In genomic region chr4:94208268-94208667, GRCh38 we compare ENCODE assay signal across 8 cellular contexts. TPM values are rescaled to one million over a fixed set of nuclear protein-coding genes. Genes with fewer than 3 reads are reported as not detected.
A peak's percentile ranks its signal among the peaks of the same experiment; 100 is the strongest.
DNase-seq lines count a peak whose midpoint lies in the region; ATAC-seq, FAIRE-seq and TF ChIP-seq lines count a peak whose summit lies in the region.

No MANE protein-coding gene starts in this region.

- CTCF ChIA-PET in endothelial cell of umbilical vein (lab: Charles Lee): no interaction called here

- peaks cover 23% of the 10 kb centered on the region for H3K36me3 Mint-ChIP-seq in osteocyte (ENCODE audit: unreplicated experiment)

- ATAC-seq in GM21381 (IDR thresholded peaks at IDR 0.05; ENCODE audit: unreplicated experiment): no peak

- peak overlapping the region; percentile 100 for H3K27ac Mint-ChIP-seq in osteocyte (ENCODE audit: unreplicated experiment)

- POLR2A ChIA-PET in endothelial cell of umbilical vein (lab: Charles Lee): no interaction called here

- no peaks in the 10 kb centered on the region for H3K9me3 Mint-ChIP-seq in osteocyte (ENCODE audit: unreplicated experiment)

- H3K9ac ChIP-seq in ES-I3 (ENCODE audit: low read depth, low read length) (peak overlapping the region; percentile 94), OCI-LY1 (ENCODE audit: low read length) (peak overlapping the region; percentile 81), endothelial cell of umbilical vein (replicated peaks; ENCODE audit: extremely low read depth, insufficient read depth, low read length) (peak overlapping the region; percentile 90)

- H2AFZ ChIP-seq in OCI-LY1 (ENCODE audit: low read length) (no peak overlapping the region; the same call in 1 of the 2 replicates), endothelial cell of umbilical vein (ENCODE audit: low read depth, low read length) (peak overlapping the region; percentile 24)

- H3K27me3 ChIP-seq in OCI-LY1 (ENCODE audit: insufficient read depth, low read length): no peaks in the 10 kb centered on the region
- H3K27me3 ChIP-seq in endothelial cell of umbilical vein (ENCODE audit: control insufficient read depth in 2 of 2, insufficient read depth in 2 of 2, low read length in 2 of 2): no peaks in the 10 kb centered on the region

- H3F3A ChIP-seq in OCI-LY1 (ENCODE audit: insufficient read depth, low read length): no peaks in the 10 kb centered on the region

- TSS peak; percentile 52 for BruUV-seq in endothelial cell of umbilical vein (replicated peaks; lab: Mats Ljungman, UMichigan)

- H4K20me1 ChIP-seq in OCI-LY1 (ENCODE audit: insufficient read depth, low read length) (no peaks in the 10 kb centered on the region), endothelial cell of umbilical vein (replicated peaks; ENCODE audit: control insufficient read depth, extremely low read depth, insufficient read depth, low read length) (no peaks in the 10 kb centered on the region)

- H3K9me1 ChIP-seq in endothelial cell of umbilical vein (replicated peaks; ENCODE audit: control insufficient read depth, extremely low read depth, insufficient read depth, low read length): peaks cover 2% of the 10 kb centered on the region

- intact Hi-C loops in endothelial cell of umbilical vein (cut with micrococcal nuclease): loop anchor here (5.0 kb wide), 1 partner anchor 416 kb away; no protein-coding TSS in a partner anchor

- H3K27ac ChIP-seq in OCI-LY1 (ENCODE audit: low read depth, low read length, poor library complexity, severe bottlenecking): peak overlapping the region; percentile 83
- H3K27ac ChIP-seq in endothelial cell of umbilical vein (ENCODE audit: insufficient read depth, low read depth, low read length): peak overlapping the region; percentile 84

- H3K27me3 Mint-ChIP-seq in osteocyte (ENCODE audit: unreplicated experiment): no peaks in the 10 kb centered on the region

- DNase-seq in endothelial cell of umbilical vein (ENCODE audit: low read depth, low spot score): no peak
- no peak for DNase-seq in osteocyte (ENCODE audit: extremely low spot score, unreplicated experiment)
- DNase-seq in NCI-H226: no peak
- DNase-seq in activated CD4-positive, CD25-positive, alpha-beta regulatory T cell (lab: John Stamatoyannopoulos, UW): no peak
- DNase-seq in H54 (ENCODE audit: insufficient read length, low spot score): no peak

- TF ChIP-seq CTCF in OCI-LY1 (IDR thresholded peaks at IDR 0.05; ENCODE audit: low read length) (no peak), endothelial cell of umbilical vein (IDR thresholded peaks at IDR 0.05; ENCODE audit: extremely low read depth in 1 of 2, insufficient read depth in 1 of 2, low read depth in 1 of 2, low read length in 2 of 2) (no peak), osteocyte (IDR thresholded peaks at IDR 0.05) (no peak)

- H3K4me3 ChIP-seq in OCI-LY1 (ENCODE audit: low read depth, low read length, poor library complexity, severe bottlenecking) (peak overlapping the region; percentile 78), endothelial cell of umbilical vein (replicated peaks in 1 of 3; ENCODE audit: insufficient read depth in 1 of 3, low read depth in 1 of 3, low read length in 3 of 3) (peak overlapping the region; percentile 8 to 78 (median 72))

- peaks cover 23% of the 10 kb centered on the region for H3K4me1 Mint-ChIP-seq in osteocyte (ENCODE audit: unreplicated experiment)

- peaks cover 6% of the 10 kb centered on the region for H3K36me3 ChIP-seq in ES-I3 (ENCODE audit: insufficient read depth, low read length)
- peaks cover 39% of the 10 kb centered on the region for H3K36me3 ChIP-seq in OCI-LY1 (ENCODE audit: insufficient read depth, low read length)
- H3K36me3 ChIP-seq in endothelial cell of umbilical vein (ENCODE audit: control insufficient read depth in 2 of 2, extremely low read depth in 1 of 2, insufficient read depth in 2 of 2, low read length in 2 of 2): peaks cover 5 to 7% of the 10 kb centered on the region in 2 experiments

- TF ChIP-seq POLR2A in endothelial cell of umbilical vein (IDR thresholded peaks at IDR 0.05; ENCODE audit: low read depth, low read length): no peak
- no peak for TF ChIP-seq POLR2A in H54 (IDR thresholded peaks at IDR 0.05; ENCODE audit: low read depth, low read length)

- H3K4me2 ChIP-seq in OCI-LY1 (ENCODE audit: low read length) (peak overlapping the region; percentile 93), endothelial cell of umbilical vein (ENCODE audit: insufficient read depth, low read length) (peak overlapping the region; percentile 87)

- FAIRE-seq in endothelial cell of umbilical vein (lab: Jason Lieb, UNC): no peak
- FAIRE-seq in H54 (lab: Jason Lieb, UNC): no peak

- H3K4me1 ChIP-seq in ES-I3 (ENCODE audit: insufficient read depth, low read length) (peaks cover 18% of the 10 kb centered on the region), OCI-LY1 (ENCODE audit: insufficient read depth, low read length, severe bottlenecking) (peaks cover 18% of the 10 kb centered on the region), endothelial cell of umbilical vein (ENCODE audit: control insufficient read depth, extremely low read depth, insufficient read depth, low read length) (peaks cover 19% of the 10 kb centered on the region)

- peak overlapping the region; percentile 99 for H3K4me3 Mint-ChIP-seq in osteocyte (ENCODE audit: unreplicated experiment)

- dilution Hi-C loops in endothelial cell of umbilical vein (cut with MboI; ENCODE audit: extremely low pct_ligation_motif_present, low sequenced_read_pairs): no loop called here

- H3K9me3 ChIP-seq in ES-I3 (ENCODE audit: control insufficient read depth, insufficient read depth, low read length) (no peaks in the 10 kb centered on the region), OCI-LY1 (ENCODE audit: low read length) (no peaks in the 10 kb centered on the region), endothelial cell of umbilical vein (replicated peaks; ENCODE audit: control insufficient read depth, insufficient read depth, low read length) (no peaks in the 10 kb centered on the region)

- H3K9me2 ChIP-seq in OCI-LY1 (ENCODE audit: low read depth, low read length): no peaks in the 10 kb centered on the region

- peaks cover 22% of the 10 kb centered on the region for H3K79me2 ChIP-seq in OCI-LY1 (ENCODE audit: insufficient read depth, low read length)
- peaks cover 42% of the 10 kb centered on the region for H3K79me2 ChIP-seq in endothelial cell of umbilical vein (ENCODE audit: control insufficient read depth, insufficient read depth, low read length)

TF ChIP-seq in endothelial cell of umbilical vein, 7 proteins besides CTCF, POLR2A, EP300 and RAD21:
- TF ChIP-seq, protein P1, sequence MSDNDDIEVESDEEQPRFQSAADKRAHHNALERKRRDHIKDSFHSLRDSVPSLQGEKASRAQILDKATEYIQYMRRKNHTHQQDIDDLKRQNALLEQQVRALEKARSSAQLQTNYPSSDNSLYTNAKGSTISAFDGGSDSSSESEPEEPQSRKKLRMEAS (IDR thresholded peaks at IDR 0.05; ENCODE audit: insufficient read depth, insufficient read length): no peak
- no peak for TF ChIP-seq JUN (IDR thresholded peaks at IDR 0.05; ENCODE audit: borderline replicate concordance, insufficient read depth, insufficient read length, low read depth)
- TF ChIP-seq MYC (IDR thresholded peaks at IDR 0.05; ENCODE audit: low read depth, low read length): no peak
- TF ChIP-seq EZH2 (IDR thresholded peaks at IDR 0.05; ENCODE audit: borderline replicate concordance, low read depth, low read length, severe bottlenecking): no peak
- TF ChIP-seq GATA2 (IDR thresholded peaks at IDR 0.05; ENCODE audit: insufficient read depth, insufficient read length, low read depth, low read length): no peak
- no peak for TF ChIP-seq FOS (IDR thresholded peaks at IDR 0.05; ENCODE audit: borderline replicate concordance, insufficient read depth, low read length)
- TF ChIP-seq POLR2AphosphoS5 (IDR thresholded peaks at IDR 0.05; ENCODE audit: insufficient read depth, low read depth, low read length): no peak

RNA-seq across cellular contexts. Expression of gene SMARCAD1, which starts 0.6 kb away (rescaled TPM):
- 34.8 and 35.5 TPM in 2 replicates for total RNA-seq in endothelial cell of umbilical vein
- polyA plus RNA-seq in endothelial cell of umbilical vein: 11.4 and 15.5 TPM in 2 replicates
- 11.8 and 13.0 TPM in 2 replicates for polyA plus RNA-seq in endothelial cell of umbilical vein (2011; cell fraction: cytosol; rRNA removed)
- 49.6 and 66.1 TPM in 2 replicates for polyA plus RNA-seq in endothelial cell of umbilical vein (2011; cell fraction: nucleus; rRNA removed)
- polyA plus RNA-seq in endothelial cell of umbilical vein (2012): 16.4 and 24.6 TPM in 2 replicates
- polyA minus RNA-seq in endothelial cell of umbilical vein: 26.9 and 29.1 TPM in 2 replicates
- polyA minus RNA-seq in endothelial cell of umbilical vein (2011; cell fraction: cytosol; rRNA and poly(A)+ RNA removed): 9.7 TPM
- polyA minus RNA-seq in endothelial cell of umbilical vein (2011; cell fraction: nucleus; rRNA and poly(A)+ RNA removed): 55.2 and 91.6 TPM in 2 replicates
- total RNA-seq in osteocyte: 32.5 and 33.9 TPM in 2 replicates
